9 cellular contexts compared by ENCODE assay signal in the genomic region with DNA sequence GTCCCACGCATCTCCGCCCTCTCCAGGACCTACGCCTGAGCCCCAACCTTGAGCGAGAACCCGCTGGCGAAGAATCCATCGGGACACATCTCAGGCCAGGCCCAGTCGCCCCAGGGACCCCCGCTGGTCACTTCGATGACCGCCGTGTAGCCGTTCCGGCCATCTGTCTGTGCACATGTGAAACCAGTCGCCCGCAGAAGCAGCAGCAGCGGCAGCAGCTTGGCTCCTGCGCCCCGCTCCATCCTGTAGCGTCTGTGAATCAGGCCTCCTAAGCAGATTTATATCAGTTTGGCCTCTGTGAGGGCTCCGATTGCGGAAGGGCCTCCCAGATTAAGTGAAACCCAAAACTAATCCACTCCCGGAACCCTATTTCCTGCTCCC. TPM values are rescaled to one million over a fixed set of nuclear protein-coding genes. Genes with fewer than 3 reads are reported as not detected.
DNase-seq lines count a peak whose midpoint lies in the region; ATAC-seq and TF ChIP-seq lines count a peak whose summit lies in the region.
"Had no signal": no experiment of that assay in that cellular context is flagged by ENCODE, and none has a peak within 500 bp of the region (broad histone marks: within the 10 kb centered on the region; RNA-seq: fewer than 3 reads in every experiment).

A gene with protein sequence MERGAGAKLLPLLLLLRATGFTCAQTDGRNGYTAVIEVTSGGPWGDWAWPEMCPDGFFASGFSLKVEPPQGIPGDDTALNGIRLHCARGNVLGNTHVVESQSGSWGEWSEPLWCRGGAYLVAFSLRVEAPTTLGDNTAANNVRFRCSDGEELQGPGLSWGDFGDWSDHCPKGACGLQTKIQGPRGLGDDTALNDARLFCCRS (minus strand): TSS at position 254 of the 381 bp plus-strand sequence. CDS start 12 bp downstream, at position 242.

- H3K9ac ChIP-seq in rectal smooth muscle tissue (ENCODE audit: low read length) = no peak within 1 kb of the TSS

- no peak within 1 kb of the TSS for H3K27ac ChIP-seq in rectal smooth muscle tissue (ENCODE audit: low read depth, low read length)

- no peak for TF ChIP-seq CTCF in fibroblast of pulmonary artery (IDR thresholded peaks at IDR 0.05; ENCODE audit: low read length, missing control alignments)

- H3K4me1 ChIP-seq in rectal smooth muscle tissue (ENCODE audit: control insufficient read depth, insufficient read depth, low read length) = no peaks in the 10 kb centered on the region

- H3K27me3 ChIP-seq in rectal smooth muscle tissue (ENCODE audit: control insufficient read depth, insufficient read depth, low read length) = peaks cover 8% of the 10 kb centered on the region

- peak; percentile 45 for DNase-seq in DMS53 (lab: John Stamatoyannopoulos, UW)
- no peak for DNase-seq in fibroblast of pulmonary artery (ENCODE audit: low read depth)
- no peak for DNase-seq in iPS-NIHi11 (ENCODE audit: low spot score)
- DNase-seq in midbrain (lab: John Stamatoyannopoulos, UW) = no peak
- no peak for DNase-seq in SIG-M5 (lab: John Stamatoyannopoulos, UW)

- H3K4me3 ChIP-seq in fibroblast of pulmonary artery (replicated peaks; ENCODE audit: low read depth, low read length) = peak within 1 kb of the TSS; percentile 14
- peak within 1 kb of the TSS; percentile 55 for H3K4me3 ChIP-seq in rectal smooth muscle tissue (ENCODE audit: low read length)

- no peaks in the 10 kb centered on the region for H3K36me3 ChIP-seq in rectal smooth muscle tissue (ENCODE audit: control insufficient read depth, insufficient read depth, low read length)

- no peak for ATAC-seq in GM21390 (IDR thresholded peaks at IDR 0.05; ENCODE audit: unreplicated experiment)
- ATAC-seq: T-cell had no signal

TF ChIP-seq in PFSK-1, 5 proteins besides CTCF, POLR2A, EP300 and RAD21:
- TF ChIP-seq SIN3A (IDR thresholded peaks at IDR 0.05; ENCODE audit: borderline replicate concordance, insufficient read depth, low read length) (no peak), FOXP2 (optimal IDR thresholded peaks at IDR 0.05; ENCODE audit: borderline replicate concordance, extremely low read depth, extremely low read length, insufficient read depth) (peak; percentile 63), POLR2AphosphoS5 (IDR thresholded peaks at IDR 0.05; ENCODE audit: low read depth, low read length) (peak; percentile 60; the same call in 1 of the 2 replicates), TAF1 (IDR thresholded peaks at IDR 0.05; ENCODE audit: borderline replicate concordance, insufficient read depth, low read length) (0 out of 2 replicates have a peak, but pooled peaks have one; percentile 54)
- TF ChIP-seq, protein P1, sequence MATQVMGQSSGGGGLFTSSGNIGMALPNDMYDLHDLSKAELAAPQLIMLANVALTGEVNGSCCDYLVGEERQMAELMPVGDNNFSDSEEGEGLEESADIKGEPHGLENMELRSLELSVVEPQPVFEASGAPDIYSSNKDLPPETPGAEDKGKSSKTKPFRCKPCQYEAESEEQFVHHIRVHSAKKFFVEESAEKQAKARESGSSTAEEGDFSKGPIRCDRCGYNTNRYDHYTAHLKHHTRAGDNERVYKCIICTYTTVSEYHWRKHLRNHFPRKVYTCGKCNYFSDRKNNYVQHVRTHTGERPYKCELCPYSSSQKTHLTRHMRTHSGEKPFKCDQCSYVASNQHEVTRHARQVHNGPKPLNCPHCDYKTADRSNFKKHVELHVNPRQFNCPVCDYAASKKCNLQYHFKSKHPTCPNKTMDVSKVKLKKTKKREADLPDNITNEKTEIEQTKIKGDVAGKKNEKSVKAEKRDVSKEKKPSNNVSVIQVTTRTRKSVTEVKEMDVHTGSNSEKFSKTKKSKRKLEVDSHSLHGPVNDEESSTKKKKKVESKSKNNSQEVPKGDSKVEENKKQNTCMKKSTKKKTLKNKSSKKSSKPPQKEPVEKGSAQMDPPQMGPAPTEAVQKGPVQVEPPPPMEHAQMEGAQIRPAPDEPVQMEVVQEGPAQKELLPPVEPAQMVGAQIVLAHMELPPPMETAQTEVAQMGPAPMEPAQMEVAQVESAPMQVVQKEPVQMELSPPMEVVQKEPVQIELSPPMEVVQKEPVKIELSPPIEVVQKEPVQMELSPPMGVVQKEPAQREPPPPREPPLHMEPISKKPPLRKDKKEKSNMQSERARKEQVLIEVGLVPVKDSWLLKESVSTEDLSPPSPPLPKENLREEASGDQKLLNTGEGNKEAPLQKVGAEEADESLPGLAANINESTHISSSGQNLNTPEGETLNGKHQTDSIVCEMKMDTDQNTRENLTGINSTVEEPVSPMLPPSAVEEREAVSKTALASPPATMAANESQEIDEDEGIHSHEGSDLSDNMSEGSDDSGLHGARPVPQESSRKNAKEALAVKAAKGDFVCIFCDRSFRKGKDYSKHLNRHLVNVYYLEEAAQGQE (IDR thresholded peaks at IDR 0.05; ENCODE audit: insufficient read depth in 1 of 2, low read depth in 2 of 2, low read length in 2 of 2) = peak in 1 of 2 experiments; percentile 67; a peak in 1 of 4 replicates

RNA-seq across cellular contexts. Expression of the gene that starts here (rescaled TPM):
- 6.4 TPM for polyA plus RNA-seq in PFSK-1 (2012; ENCODE audit: insufficient read length, low read depth)
